Comparison of ENCODE assay signal across 1 cellular context in the genomic region with DNA sequence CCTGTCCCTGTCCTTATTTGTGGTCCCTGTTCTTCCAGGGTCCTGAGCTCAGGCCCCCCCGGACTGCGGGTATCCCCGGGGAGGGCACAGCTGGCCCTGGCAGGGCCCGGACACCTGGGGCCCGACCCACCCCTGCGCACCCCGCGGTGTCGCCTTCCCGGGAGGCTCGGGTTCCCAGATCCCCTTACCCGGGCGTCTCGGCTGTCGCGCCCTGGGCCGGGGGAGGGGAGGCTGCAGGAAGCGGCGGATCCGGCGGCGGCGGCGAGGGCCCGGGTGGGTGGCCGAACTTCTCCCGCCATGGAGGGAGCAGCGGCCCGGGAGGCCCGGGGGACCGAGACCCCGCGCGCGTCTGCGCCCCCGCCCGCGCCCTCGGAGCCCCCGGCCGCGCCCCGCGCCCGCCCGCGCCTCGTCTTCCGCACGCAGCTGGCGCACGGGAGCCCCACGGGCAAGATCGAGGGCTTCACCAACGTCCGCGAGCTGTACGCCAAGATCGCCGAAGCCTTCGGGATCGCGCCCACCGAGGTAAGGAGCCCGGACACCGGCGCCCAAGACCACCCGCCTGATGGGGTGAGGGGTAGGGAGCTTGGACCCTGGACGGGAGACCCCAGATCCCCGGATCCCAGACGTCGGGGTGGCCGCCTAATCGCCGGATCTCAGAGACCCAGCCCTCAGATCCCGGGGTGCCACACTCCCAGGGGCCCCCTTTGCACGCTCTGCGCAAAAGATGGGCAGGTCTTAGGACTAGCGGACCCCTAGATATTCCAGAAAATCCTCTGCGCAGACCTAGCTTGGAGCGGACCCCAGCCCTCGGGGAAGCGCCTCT.
TF ChIP-seq lines count a peak whose summit lies in the region.

A gene with protein sequence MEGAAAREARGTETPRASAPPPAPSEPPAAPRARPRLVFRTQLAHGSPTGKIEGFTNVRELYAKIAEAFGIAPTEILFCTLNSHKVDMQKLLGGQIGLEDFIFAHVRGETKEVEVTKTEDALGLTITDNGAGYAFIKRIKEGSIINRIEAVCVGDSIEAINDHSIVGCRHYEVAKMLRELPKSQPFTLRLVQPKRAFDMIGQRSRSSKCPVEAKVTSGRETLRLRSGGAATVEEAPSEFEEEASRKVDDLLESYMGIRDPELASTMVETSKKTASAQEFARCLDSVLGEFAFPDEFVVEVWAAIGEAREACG (plus strand): TSS at position 178 of the 823 bp plus-strand sequence. CDS start 120 bp downstream, at position 298.

TF ChIP-seq in IMR-90, 13 proteins besides CTCF, POLR2A, EP300 and RAD21 (continued from another document):
- TF ChIP-seq CEBPB (IDR thresholded peaks at IDR 0.05; ENCODE audit: low read depth, low read length) (no peak), RCOR1 (IDR thresholded peaks at IDR 0.05; ENCODE audit: insufficient replicate concordance, low read length) (no peak), RFX5 (IDR thresholded peaks at IDR 0.05; ENCODE audit: low read depth, low read length) (no peak), MAZ (IDR thresholded peaks at IDR 0.05; ENCODE audit: borderline replicate concordance, low read depth, low read length) (no peak), MXI1 (IDR thresholded peaks at IDR 0.05; ENCODE audit: borderline replicate concordance, low read depth, low read length) (no peak), MAFK (IDR thresholded peaks at IDR 0.05; ENCODE audit: low read depth, low read length) (no peak), NFE2L2 (IDR thresholded peaks at IDR 0.05; ENCODE audit: low read depth, low read length) (no peak), BHLHE40 (IDR thresholded peaks at IDR 0.05; ENCODE audit: low read depth, low read length) (no peak), SMC3 (IDR thresholded peaks at IDR 0.05; ENCODE audit: low read depth, low read length) (no peak), CHD1 (IDR thresholded peaks at IDR 0.05; ENCODE audit: low read depth, low read length) (no peak), USF2 (IDR thresholded peaks at IDR 0.05; ENCODE audit: low read depth, low read length) (no peak)
- TF ChIP-seq, protein P1, sequence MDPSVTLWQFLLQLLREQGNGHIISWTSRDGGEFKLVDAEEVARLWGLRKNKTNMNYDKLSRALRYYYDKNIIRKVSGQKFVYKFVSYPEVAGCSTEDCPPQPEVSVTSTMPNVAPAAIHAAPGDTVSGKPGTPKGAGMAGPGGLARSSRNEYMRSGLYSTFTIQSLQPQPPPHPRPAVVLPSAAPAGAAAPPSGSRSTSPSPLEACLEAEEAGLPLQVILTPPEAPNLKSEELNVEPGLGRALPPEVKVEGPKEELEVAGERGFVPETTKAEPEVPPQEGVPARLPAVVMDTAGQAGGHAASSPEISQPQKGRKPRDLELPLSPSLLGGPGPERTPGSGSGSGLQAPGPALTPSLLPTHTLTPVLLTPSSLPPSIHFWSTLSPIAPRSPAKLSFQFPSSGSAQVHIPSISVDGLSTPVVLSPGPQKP (IDR thresholded peaks at IDR 0.05; ENCODE audit: borderline replicate concordance, low read depth, low read length): no peak
TF ChIP-seq in IMR-90: peak in this region for 0.
